In genomic region chr1:185670187-185670627, GRCh38 we compare ENCODE assay signal across 8 cellular contexts.
DNase-seq lines count a peak whose midpoint lies in the region; ATAC-seq and TF ChIP-seq lines count a peak whose summit lies in the region.

No MANE protein-coding gene starts in this region.

- DNase-seq in DMS153 treated with DMSO at 0.1 percent for 48 hours (lab: John Stamatoyannopoulos, UW; ENCODE audit: unreplicated experiment) (peak; percentile 75), H7 (peak; percentile 35), NCI-H526 treated with DMSO at 0.1 percent for 48 hours (lab: John Stamatoyannopoulos, UW) (peak; percentile 79), Right ventricle myocardium superior (no peak), smooth muscle cell (lab: John Stamatoyannopoulos, UW; ENCODE audit: unreplicated experiment) (no peak)
- DNase-seq in activated effector memory CD4-positive, alpha-beta T cell treated with Interleukin-2 at 50 U/mL for 16 hours, result peak; percentile 21

- H3K27me3 ChIP-seq in H7 (ENCODE audit: control insufficient read depth, insufficient read depth, low read length) (no peaks in the 10 kb centered on the region), smooth muscle cell (ENCODE audit: low read depth) (no peaks in the 10 kb centered on the region)

- H3K36me3 ChIP-seq in H7 (replicated peaks; ENCODE audit: control insufficient read depth, insufficient read depth, low read length), result no peaks in the 10 kb centered on the region
- H3K36me3 ChIP-seq in smooth muscle cell (ENCODE audit: low read depth), result no peaks in the 10 kb centered on the region

- no peaks in the 10 kb centered on the region for H3K79me2 ChIP-seq in smooth muscle cell (ENCODE audit: low read depth)

- no peak overlapping the region for H3K27ac ChIP-seq in smooth muscle cell (ENCODE audit: low read depth)

- H3K4me1 ChIP-seq in smooth muscle cell (ENCODE audit: low read depth), result no peaks in the 10 kb centered on the region

- H3K9me3 ChIP-seq in smooth muscle cell (replicated peaks; ENCODE audit: low read depth), result no peaks in the 10 kb centered on the region

- H3K9ac ChIP-seq in smooth muscle cell (ENCODE audit: low read depth), result no peak overlapping the region

- TF ChIP-seq CTCF in smooth muscle cell (IDR thresholded peaks at IDR 0.05; ENCODE audit: borderline replicate concordance, insufficient read depth, poor library complexity, severe bottlenecking), result peak; percentile 68

- peak; percentile 80 for ATAC-seq in Right ventricle myocardium superior (ENCODE audit: poor library complexity)
- ATAC-seq in HG02981 (IDR thresholded peaks at IDR 0.05; ENCODE audit: unreplicated experiment), result no peak
- no peak for ATAC-seq in HG02759 (IDR thresholded peaks at IDR 0.05; ENCODE audit: unreplicated experiment)

- 41% methylated on average over 6 of the region's 6 CpGs for WGBS in smooth muscle cell (ENCODE audit: low lambda C conversion rate)

- H2AFZ ChIP-seq in smooth muscle cell (ENCODE audit: low read depth), result peak overlapping the region; percentile 81

- intact Hi-C loops in Right ventricle myocardium superior (cut with DNase I), result loop anchor here (10.0 kb wide), 1 partner anchor 435 kb away; no protein-coding TSS in a partner anchor

- peak overlapping the region; percentile 74 for H3K4me2 ChIP-seq in smooth muscle cell

- no peaks in the 10 kb centered on the region for H3F3A ChIP-seq in smooth muscle cell (ENCODE audit: low read depth)

- H4K20me1 ChIP-seq in smooth muscle cell (ENCODE audit: low read depth), result no peaks in the 10 kb centered on the region

- H3K4me3 ChIP-seq in H7 (ENCODE audit: insufficient read depth, low read depth, low read length), result no peak overlapping the region
- no peak overlapping the region for H3K4me3 ChIP-seq in smooth muscle cell

Comparison
In these comparisons a context has a peak if more than half of its experiments do, and no peak if none do; other contexts are left out.
1. DNase-seq: peak in DMS153 treated with DMSO at 0.1 percent for 48 hours (single experiment), H7 (single experiment), NCI-H526 treated with DMSO at 0.1 percent for 48 hours (single experiment) and activated effector memory CD4-positive, alpha-beta T cell treated with Interleukin-2 at 50 U/mL for 16 hours (single experiment); none in Right ventricle myocardium superior (single experiment) and smooth muscle cell (single experiment).